In genomic region chr10:125089486-125089885, GRCh38 we compare ENCODE assay signal across 19 cellular contexts.
"Had no signal": no experiment of that assay in that cellular context is flagged by ENCODE, and none has a peak within 500 bp of the region (broad histone marks: within the 10 kb centered on the region; RNA-seq: fewer than 3 reads in every experiment).

No MANE protein-coding gene starts in this region.

- H3K4me3 ChIP-seq: adrenal gland, cardiac muscle cell, left ventricle myocardium inferior had no signal

- H3K36me3 ChIP-seq: cardiac muscle cell had no signal

- H3K9me3 Mint-ChIP-seq: activated CD4-positive, alpha-beta T cell treated with anti-CD3 and anti-CD28 coated beads, Interleukin-2, amount 10 ng/mL, durations not matched to agents 7 days and 5 days; activated naive CD4-positive, alpha-beta T cell treated with anti-CD3 and anti-CD28 coated beads, Interleukin-2, amount 50 U/mL, for 24 hours; activated T-cell treated with anti-CD3 and anti-CD28 coated beads, Interleukin-2, amount 50 U/mL, for 24 hours; effector memory CD8-positive, alpha-beta T cell; stimulated activated memory B cell treated with anti-CD40 and anti-IgM and Interleukin-4, amounts not matched to agents 10 μg/mL and 1 μg/mL and 100 μg/mL, for 72 hours had no signal

- H3K36me3 Mint-ChIP-seq: activated naive CD4-positive, alpha-beta T cell treated with anti-CD3 and anti-CD28 coated beads, Interleukin-2, amount 50 U/mL, for 24 hours; naive B cell; stimulated activated memory B cell treated with anti-CD40 and anti-IgM and Interleukin-4, amounts not matched to agents 10 μg/mL and 1 μg/mL and 100 μg/mL, for 72 hours had no signal

- H3K27me3 Mint-ChIP-seq: activated naive CD4-positive, alpha-beta T cell treated with anti-CD3 and anti-CD28 coated beads, Interleukin-2, amount 50 U/mL, for 24 hours had no signal

- H3K4me3 Mint-ChIP-seq: activated CD4-positive, alpha-beta T cell treated with anti-CD3 and anti-CD28 coated beads, Interleukin-2, amount 10 ng/mL, durations not matched to agents 7 days and 5 days; activated CD8-positive, alpha-beta T cell treated with anti-CD3 and anti-CD28 coated beads, Interleukin-2, amount 10 ng/mL, durations not matched to agents 7 days and 5 days; activated naive CD4-positive, alpha-beta T cell treated with anti-CD3 and anti-CD28 coated beads, Interleukin-2, amount 50 U/mL, for 24 hours; activated T-cell treated with anti-CD3 and anti-CD28 coated beads, Interleukin-2, amount 50 U/mL, for 24 hours; effector memory CD8-positive, alpha-beta T cell; naive B cell; stimulated activated memory B cell treated with anti-CD40 and anti-IgM and Interleukin-4, amounts not matched to agents 10 μg/mL and 1 μg/mL and 100 μg/mL, for 72 hours had no signal

- DNase-seq: activated CD4-positive, alpha-beta T cell treated with anti-CD3 and anti-CD28 coated beads, Interleukin-2, amount 10 ng/mL, durations not matched to agents 7 days and 5 days; activated CD4-positive, CD25-positive, alpha-beta regulatory T cell; activated CD8-positive, alpha-beta T cell treated with anti-CD3 and anti-CD28 coated beads, Interleukin-2, amount 10 ng/mL, durations not matched to agents 7 days and 5 days; activated gamma-delta T cell; activated T-cell treated with anti-CD3 and anti-CD28 coated beads, Interleukin-2, amount 50 U/mL, for 24 hours; effector memory CD8-positive, alpha-beta T cell; foreskin keratinocyte; hypothalamus; left ventricle myocardium inferior; mammary epithelial cell; naive B cell; nucleus accumbens; SK-N-SH; small intestine; stimulated activated CD4-positive, alpha-beta T cell treated with anti-CD3 and anti-CD28 coated beads, Interleukin-4, amount 100 ng/mL, for 24 hours had no signal

- H3K27ac Mint-ChIP-seq: activated CD4-positive, alpha-beta T cell treated with anti-CD3 and anti-CD28 coated beads, Interleukin-2, amount 10 ng/mL, durations not matched to agents 7 days and 5 days; activated CD8-positive, alpha-beta T cell treated with anti-CD3 and anti-CD28 coated beads, Interleukin-2, amount 10 ng/mL, durations not matched to agents 7 days and 5 days; activated naive CD4-positive, alpha-beta T cell treated with anti-CD3 and anti-CD28 coated beads, Interleukin-2, amount 50 U/mL, for 24 hours; activated T-cell treated with anti-CD3 and anti-CD28 coated beads, Interleukin-2, amount 50 U/mL, for 24 hours; naive B cell; stimulated activated memory B cell treated with anti-CD40 and anti-IgM and Interleukin-4, amounts not matched to agents 10 μg/mL and 1 μg/mL and 100 μg/mL, for 72 hours had no signal

- H3K4me1 Mint-ChIP-seq: activated CD4-positive, alpha-beta T cell treated with anti-CD3 and anti-CD28 coated beads, Interleukin-2, amount 10 ng/mL, durations not matched to agents 7 days and 5 days; activated naive CD4-positive, alpha-beta T cell treated with anti-CD3 and anti-CD28 coated beads, Interleukin-2, amount 50 U/mL, for 24 hours; naive B cell; stimulated activated memory B cell treated with anti-CD40 and anti-IgM and Interleukin-4, amounts not matched to agents 10 μg/mL and 1 μg/mL and 100 μg/mL, for 72 hours had no signal

- H3K9me3 ChIP-seq: adrenal gland, left ventricle myocardium inferior, SK-N-SH had no signal

- H3K27me3 ChIP-seq: adrenal gland, cardiac muscle cell, foreskin keratinocyte had no signal

- ATAC-seq: activated CD8-positive, alpha-beta T cell treated with anti-CD3 and anti-CD28 coated beads, Interleukin-2, amount 10 ng/mL, durations not matched to agents 7 days and 5 days; effector memory CD8-positive, alpha-beta T cell; foreskin keratinocyte; stimulated activated memory B cell treated with anti-CD40 and anti-IgM and Interleukin-4, amounts not matched to agents 10 μg/mL and 1 μg/mL and 100 μg/mL, for 72 hours had no signal

- H3K27ac ChIP-seq: adrenal gland, cardiac muscle cell, foreskin keratinocyte, left ventricle myocardium inferior had no signal
